In genomic region chr1:204834329-204834728, GRCh38 we compare ENCODE assay signal across 18 cellular contexts. TPM values are rescaled to one million over a fixed set of nuclear protein-coding genes. Genes with fewer than 3 reads are reported as not detected.
DNase-seq lines count a peak whose midpoint lies in the region; ATAC-seq, FAIRE-seq and TF ChIP-seq lines count a peak whose summit lies in the region.
"Had no signal": no experiment of that assay in that cellular context is flagged by ENCODE, and none has a peak within 500 bp of the region (broad histone marks: within the 10 kb centered on the region; RNA-seq: fewer than 3 reads in every experiment).

No MANE protein-coding gene starts in this region.

- TF ChIP-seq POLR2A in gastroesophageal sphincter (IDR thresholded peaks at IDR 0.05) = no peak

- no peak overlapping the region for H3K4me2 ChIP-seq in H9 (ENCODE audit: insufficient read depth, insufficient read length, low read length)
- H3K4me2 ChIP-seq: PC-9 had no signal

- H3K4me1 ChIP-seq in H9 (ENCODE audit: insufficient read depth, low read length) (no peaks in the 10 kb centered on the region; the same call in 1 of the 2 replicates), gastroesophageal sphincter (peaks cover 0 to 68% (median 14%) of the 10 kb centered on the region in 3 donors)

- H3K9me3 ChIP-seq in H9 (ENCODE audit: control insufficient read depth, low read depth, low read length) = no peaks in the 10 kb centered on the region
- no peaks in the 10 kb centered on the region for H3K9me3 ChIP-seq in gastroesophageal sphincter

- no peak overlapping the region for H2AK5ac ChIP-seq in H9 (ENCODE audit: insufficient read length, low read length)

- no TSS peak for BruUV-seq in MCF 10A (replicated peaks; lab: Mats Ljungman, UMichigan)

- no peak overlapping the region for H3K56ac ChIP-seq in H9 (ENCODE audit: insufficient read length, low read depth, low read length)

- H3T11ph ChIP-seq in H9 (ENCODE audit: low read length) = no peak overlapping the region

- peaks cover 21 to 46% of the 10 kb centered on the region in 2 experiments for H3K4me1 Mint-ChIP-seq in H9
- peaks cover 68% of the 10 kb centered on the region for H3K4me1 Mint-ChIP-seq in glutamatergic neuron (ENCODE audit: low read depth, unreplicated experiment)
- H3K4me1 Mint-ChIP-seq in MCF 10A (ENCODE audit: insufficient read depth, unreplicated experiment) = no peaks in the 10 kb centered on the region

- no peaks in the 10 kb centered on the region for H3K79me2 ChIP-seq in H9 (ENCODE audit: insufficient read depth, low read length)

- CTCF ChIA-PET in MCF 10A (lab: Yijun Ruan, JAX) = interaction anchor here (0.6 kb wide), 1 partner anchor 14 kb away, joined by 3 read pairs; no protein-coding TSS in a partner anchor

- no peaks in the 10 kb centered on the region for H3K36me3 Mint-ChIP-seq in H9 (ENCODE audit: insufficient read depth in 1 of 3, low read depth in 3 of 3)
- H3K36me3 Mint-ChIP-seq in glutamatergic neuron (ENCODE audit: unreplicated experiment) = peaks cover 9% of the 10 kb centered on the region
- H3K36me3 Mint-ChIP-seq in MCF 10A (ENCODE audit: insufficient read depth, unreplicated experiment) = no peaks in the 10 kb centered on the region
- H3K36me3 Mint-ChIP-seq: CD4-positive, alpha-beta memory T cell had no signal

- H3K23me2 ChIP-seq in H9 (ENCODE audit: insufficient read length, low read depth, low read length, poor library complexity, severe bottlenecking) = no peaks in the 10 kb centered on the region

- intact Hi-C loops in MCF 10A (cut with micrococcal nuclease) = no loop called here

- H3K27me3 ChIP-seq in H9 (ENCODE audit: insufficient read depth, low read length) (no peaks in the 10 kb centered on the region; the same call in 1 of the 2 replicates), gastroesophageal sphincter (no peaks in the 10 kb centered on the region)

- no peak overlapping the region for H3K4me3 ChIP-seq in gastroesophageal sphincter
- H3K4me3 ChIP-seq: GM23248, PC-9 had no signal

- H4K8ac ChIP-seq in H9 (replicated peaks; ENCODE audit: insufficient read length, low read depth, low read length) = no peak overlapping the region

- H4K5ac ChIP-seq in H9 (ENCODE audit: insufficient read length, low read depth, low read length) = no peak overlapping the region

- no peaks in the 10 kb centered on the region for H4K20me1 ChIP-seq in H9 (ENCODE audit: control insufficient read depth, insufficient read depth, insufficient read length)

- H2AFZ ChIP-seq in H9 (ENCODE audit: low read length) = no peak overlapping the region
- H2AFZ ChIP-seq: GM23248, PC-9 had no signal

- peaks cover 4% of the 10 kb centered on the region for H3K27me3 Mint-ChIP-seq in H9 (ENCODE audit: low read depth)
- H3K27me3 Mint-ChIP-seq in glutamatergic neuron (ENCODE audit: unreplicated experiment) = peaks cover 10% of the 10 kb centered on the region
- H3K27me3 Mint-ChIP-seq in MCF 10A (ENCODE audit: insufficient read depth, unreplicated experiment) = peaks cover 75% of the 10 kb centered on the region

- peak overlapping the region in 1 of 2 experiments; percentile 30; a peak in 1 of 5 replicates for H3K4me3 Mint-ChIP-seq in H9
- H3K4me3 Mint-ChIP-seq in glutamatergic neuron (ENCODE audit: unreplicated experiment) = peak overlapping the region; percentile 74
- no peak overlapping the region for H3K4me3 Mint-ChIP-seq in MCF 10A (ENCODE audit: unreplicated experiment)
- H3K4me3 Mint-ChIP-seq: CD4-positive, alpha-beta memory T cell; T-helper 17 cell had no signal

- no peak overlapping the region for H2BK120ac ChIP-seq in H9 (ENCODE audit: low read depth, low read length, poor library complexity, severe bottlenecking)

- no peak overlapping the region for H2BK5ac ChIP-seq in H9 (ENCODE audit: insufficient read length, low read length)

- POLR2A ChIA-PET in MCF 10A (lab: Yijun Ruan, JAX) = no interaction called here

- H3K18ac ChIP-seq in H9 (ENCODE audit: insufficient read length, low read depth, low read length) = no peak overlapping the region

- no peak overlapping the region for H3K9ac ChIP-seq in H9 (ENCODE audit: extremely low read depth, insufficient read length, low read length)
- H3K9ac ChIP-seq: GM23248 had no signal

- H3K4ac ChIP-seq in H9 (ENCODE audit: low read depth, low read length) = no peak overlapping the region

- no peak for ATAC-seq in gastroesophageal sphincter
- ATAC-seq: HepG2, T-helper 17 cell had no signal

- no peaks in the 10 kb centered on the region for H3K79me1 ChIP-seq in H9 (ENCODE audit: insufficient read depth, low read depth, low read length, poor library complexity, severe bottlenecking)

- peak; percentile 41 for FAIRE-seq in D721Med (lab: Jason Lieb, UNC)
- FAIRE-seq: HepG2 had no signal

- no peak overlapping the region for H2BK12ac ChIP-seq in H9 (ENCODE audit: insufficient read length, low read depth, low read length)

- H3K14ac ChIP-seq in H9 (ENCODE audit: insufficient read depth, low read length) = no peak overlapping the region

- H3K27ac ChIP-seq in H9 (ENCODE audit: insufficient read length, low read depth, low read length) (no peak overlapping the region), gastroesophageal sphincter (no peak overlapping the region)
- H3K27ac ChIP-seq: GM23248, PC-9 had no signal

- peaks cover 0 to 18% of the 10 kb centered on the region in 2 donors for H3K36me3 ChIP-seq in gastroesophageal sphincter

- no peak overlapping the region for H3K23ac ChIP-seq in H9 (ENCODE audit: insufficient read length, low read depth, low read length)

- H2BK15ac ChIP-seq in H9 (ENCODE audit: low read depth, low read length) = no peak overlapping the region

- H2BK20ac ChIP-seq in H9 (ENCODE audit: low read depth, low read length, poor library complexity, severe bottlenecking) = no peak overlapping the region

- WGBS in H9 (ENCODE audit: extremely low coverage, insufficient read length, low lambda C conversion rate) = no CpG with 5 or more reads among the region's 5 CpGs
- 31% methylated on average over 4 of the region's 5 CpGs; no CpG with 5 or more reads in 1 of the 2 donors for WGBS in gastroesophageal sphincter (ENCODE audit: low coverage in 1 of 2), 2 donors

- no peak for DNase-seq in D721Med (ENCODE audit: insufficient read length, low spot score)
- peak; percentile 58 for DNase-seq in H9
- DNase-seq in NCI-H82 (lab: John Stamatoyannopoulos, UW) = peak; percentile 97
- DNase-seq in glutamatergic neuron = peak; percentile 63
- no peak for DNase-seq in activated T-cell treated with anti-CD3 and anti-CD28 coated beads, Interleukin-2, amount 50 U/mL, for 1 hour
- no peak for DNase-seq in MCF 10A (ENCODE audit: unreplicated experiment)
- DNase-seq in globus pallidus (ENCODE audit: low spot score) = no peak
- DNase-seq: ACHN; CD4-positive, alpha-beta memory T cell; DMS79 treated with DMSO at 0.1 percent for 48 hours; GF-D8; GM23248; NCI-H1694; NCI-H510A treated with DMSO at 0.1 percent for 48 hours; PC-9; T-helper 17 cell had no signal

- H3K27ac Mint-ChIP-seq in H9 = peak overlapping the region in 1 of 3 experiments; percentile 17; a peak in 1 of 7 replicates
- peak overlapping the region; percentile 88 for H3K27ac Mint-ChIP-seq in glutamatergic neuron (ENCODE audit: unreplicated experiment)
- H3K27ac Mint-ChIP-seq in MCF 10A (ENCODE audit: low read depth, unreplicated experiment) = no peak overlapping the region
- H3K27ac Mint-ChIP-seq: CD4-positive, alpha-beta memory T cell; T-helper 17 cell had no signal

- H3K9me3 Mint-ChIP-seq in H9 = no peaks in the 10 kb centered on the region
- H3K9me3 Mint-ChIP-seq in glutamatergic neuron (ENCODE audit: unreplicated experiment) = peaks cover 9% of the 10 kb centered on the region
- H3K9me3 Mint-ChIP-seq in MCF 10A (ENCODE audit: unreplicated experiment) = no peaks in the 10 kb centered on the region

- no peak for TF ChIP-seq CTCF in D721Med (IDR thresholded peaks at IDR 0.05; ENCODE audit: insufficient read depth, missing control alignments)
- TF ChIP-seq CTCF in H9 (conservative IDR thresholded peaks at IDR 0.05) = no peak
- no peak for TF ChIP-seq CTCF in glutamatergic neuron (IDR thresholded peaks at IDR 0.05; ENCODE audit: partially characterized antibody, unreplicated experiment)
- no peak for TF ChIP-seq CTCF in gastroesophageal sphincter (IDR thresholded peaks at IDR 0.05)
- no peak for TF ChIP-seq CTCF in MCF 10A (IDR thresholded peaks at IDR 0.05; ENCODE audit: unreplicated experiment)

- TF ChIP-seq EP300 in gastroesophageal sphincter (IDR thresholded peaks at IDR 0.05) = no peak

- H4K91ac ChIP-seq in H9 (ENCODE audit: insufficient read length, low read depth, low read length) = no peak overlapping the region

RNA-seq across cellular contexts. Expression of gene NFASC, which starts 36.3 kb away (rescaled TPM):
- total RNA-seq in H9 (2021) (5.0 and 5.7 TPM in 2 replicates), glutamatergic neuron (ENCODE audit: unreplicated experiment) (301 TPM), gastroesophageal sphincter (100 to 1,000 TPM in 1 of 4 donors, 10 to 100 TPM in 3; 39.0 to 121 (median 54.5) TPM), MCF 10A (2022) (0.29 and 0.98 TPM in 2 replicates)
- total RNA-seq: CD4-positive, alpha-beta memory T cell; HepG2; PC-9 had no signal

Comparison
In these comparisons a context has a peak if more than half of its experiments do, and no peak if none do; other contexts are left out.
1. DNase-seq: peak in H9 (single experiment), NCI-H82 (single experiment) and glutamatergic neuron (single experiment); none in D721Med (single experiment), activated T-cell treated with anti-CD3 and anti-CD28 coated beads, Interleukin-2, amount 50 U/mL, for 1 hour (single experiment), MCF 10A (single experiment) and globus pallidus (single experiment).